Comparison of ENCODE assay signal across 30 cellular contexts in the genomic region with DNA sequence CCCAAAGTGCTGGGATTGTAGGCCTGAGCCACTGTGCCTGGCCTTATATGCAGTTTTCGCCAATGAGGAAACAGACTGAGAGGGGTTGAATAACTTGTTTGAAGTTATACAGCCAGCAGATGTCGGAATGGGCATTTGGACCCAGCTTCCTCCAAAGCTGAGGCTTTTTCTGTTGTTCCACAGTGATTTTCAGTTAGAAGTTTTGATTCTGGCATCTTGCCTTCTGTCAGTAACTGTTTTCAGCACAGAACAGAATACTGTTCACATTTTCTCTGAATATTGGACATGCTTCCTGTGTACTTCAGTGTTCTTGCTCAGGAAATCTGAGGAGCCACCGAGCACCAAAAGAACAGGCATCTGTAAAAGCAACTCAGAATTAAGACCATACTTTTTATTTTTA.
DNase-seq lines count a peak whose midpoint lies in the region; ATAC-seq and TF ChIP-seq lines count a peak whose summit lies in the region.
"Had no signal": no experiment of that assay in that cellular context is flagged by ENCODE, and none has a peak within 500 bp of the region (broad histone marks: within the 10 kb centered on the region; RNA-seq: fewer than 3 reads in every experiment).

No MANE protein-coding gene starts in this region.

- no peak for TF ChIP-seq EP300 in transverse colon (IDR thresholded peaks at IDR 0.05; ENCODE audit: low read depth)

- H3K9me2 ChIP-seq in hepatocyte (replicated peaks; ENCODE audit: insufficient read depth): no peaks in the 10 kb centered on the region

- in situ Hi-C loops in transverse colon (cut with MboI; ENCODE audit: low pct_ligation_motif_present in 1 of 4, low pct_unique_long_range_greater_than_20kb in 1 of 4, low sequenced_read_pairs in 3 of 4): no loop called here

- H3K36me3 ChIP-seq in hepatocyte (replicated peaks; ENCODE audit: insufficient read depth, low read depth): no peaks in the 10 kb centered on the region
- H3K36me3 ChIP-seq in transverse colon: no peaks in the 10 kb centered on the region
- no peaks in the 10 kb centered on the region for H3K36me3 ChIP-seq in osteoblast (ENCODE audit: insufficient read depth, low read length)
- H3K36me3 ChIP-seq: BE2C, upper lobe of left lung had no signal

- H4K20me1 ChIP-seq in hepatocyte (ENCODE audit: insufficient read depth, poor library complexity, severe bottlenecking): no peaks in the 10 kb centered on the region
- no peaks in the 10 kb centered on the region for H4K20me1 ChIP-seq in osteoblast (ENCODE audit: insufficient read depth, low read length)

- TF ChIP-seq POLR2A in transverse colon (IDR thresholded peaks at IDR 0.05): no peak

- H3K4me3 ChIP-seq in hepatocyte: no peak overlapping the region
- no peak overlapping the region for H3K4me3 ChIP-seq in transverse colon
- no peak overlapping the region for H3K4me3 ChIP-seq in osteoblast (ENCODE audit: insufficient read depth, low read length)
- H3K4me3 ChIP-seq: SK-N-MC, upper lobe of left lung had no signal

- H2AFZ ChIP-seq in hepatocyte: no peak overlapping the region
- H2AFZ ChIP-seq in osteoblast (ENCODE audit: low read length): no peak overlapping the region

- no peak for ATAC-seq in activated naive CD4-positive, alpha-beta T cell treated with anti-CD3 and anti-CD28 coated beads, Interleukin-2, amount 50 U/mL, for 72 hours
- no peak for ATAC-seq in HG02798 (IDR thresholded peaks at IDR 0.05; ENCODE audit: poor library complexity, unreplicated experiment)
- ATAC-seq: activated CD4-positive, CD25-positive, alpha-beta regulatory T cell treated with anti-CD3 and anti-CD28 coated beads, Interleukin-2, amount 50 U/mL, for 24 hours; esophagus mucosa; naive thymus-derived CD8-positive, alpha-beta T cell had no signal

- intact Hi-C loops in transverse colon (cut with DNase I; ENCODE audit: low total_unique reads): no loop called here

- DNase-seq in activated naive CD4-positive, alpha-beta T cell treated with anti-CD3 and anti-CD28 coated beads, Interleukin-2, amount 50 U/mL, for 72 hours (ENCODE audit: low spot score in 2 of 2): no peak
- DNase-seq in activated naive CD4-positive, alpha-beta T cell treated with Interleukin-2 at 50 U/mL for 16 hours: no peak
- DNase-seq in hepatocyte (ENCODE audit: low spot score) (no peak), transverse colon (no peak), putamen (ENCODE audit: low spot score) (no peak), osteoblast (ENCODE audit: insufficient read length, low spot score, missing footprints) (no peak)
- DNase-seq: activated CD8-positive, alpha-beta memory T cell treated with anti-CD3 and anti-CD28 coated beads for 24 hours; activated gamma-delta T cell treated with Interleukin-2 at 50 U/mL for 16 hours; activated T-cell treated with anti-CD3 and anti-CD28 coated beads for 4 hours; BE2C; DMS79; GDM1; head of caudate nucleus; IMR-90; kidney; naive thymus-derived CD8-positive, alpha-beta T cell; NCI-H1048; NCI-H1694; NCI-H510A; NK-92 treated with Interleukin-12 subunit alpha and Interleukin-12 subunit beta, amount 100 ng/mL, for 24 hours; nucleus accumbens; stimulated activated CD4-positive, alpha-beta T cell treated with anti-CD3 and anti-CD28 coated beads, Interleukin-4, amount 100 ng/mL, for 24 hours; upper lobe of left lung had no signal

- H3K27ac Mint-ChIP-seq in activated naive CD4-positive, alpha-beta T cell treated with anti-CD3 and anti-CD28 coated beads, Interleukin-2, amount 50 U/mL, for 72 hours: peak overlapping the region; percentile 65 to 96
- H3K27ac Mint-ChIP-seq: dendritic cell treated with granulocyte-macrophage colony-stimulating factor and Interleukin-4, amounts not matched to agents 40 ng/mL and 50 ng/mL, for 4 days had no signal

- H3K9me3 Mint-ChIP-seq in activated naive CD4-positive, alpha-beta T cell treated with anti-CD3 and anti-CD28 coated beads, Interleukin-2, amount 50 U/mL, for 72 hours: no peaks in the 10 kb centered on the region
- H3K9me3 Mint-ChIP-seq: central memory CD8-positive, alpha-beta T cell; dendritic cell treated with granulocyte-macrophage colony-stimulating factor and Interleukin-4, amounts not matched to agents 40 ng/mL and 50 ng/mL, for 4 days; naive thymus-derived CD8-positive, alpha-beta T cell had no signal

- TF ChIP-seq CTCF in VCaP (conservative IDR thresholded peaks at IDR 0.05): no peak
- no peak for TF ChIP-seq CTCF in hepatocyte (IDR thresholded peaks at IDR 0.05; ENCODE audit: poor library complexity)
- no peak for TF ChIP-seq CTCF in transverse colon (IDR thresholded peaks at IDR 0.05)
- TF ChIP-seq CTCF in osteoblast (IDR thresholded peaks at IDR 0.05; ENCODE audit: extremely low read depth, low read depth, low read length): no peak

- 89% methylated on average over 3 of the region's 3 CpGs for WGBS in hepatocyte (ENCODE audit: low lambda C conversion rate, missing lambda C conversion rate)
- WGBS in transverse colon (ENCODE audit: low coverage in 1 of 2), 2 donors: 49 to 76% methylated on average over 3 of the region's 3 CpGs

- H3K9me3 ChIP-seq in hepatocyte (ENCODE audit: low read depth) (no peaks in the 10 kb centered on the region), transverse colon (no peaks in the 10 kb centered on the region), osteoblast (ENCODE audit: low read depth, low read length) (no peaks in the 10 kb centered on the region)
- H3K9me3 ChIP-seq: BE2C had no signal

- H3K79me2 ChIP-seq in hepatocyte: no peaks in the 10 kb centered on the region
- H3K79me2 ChIP-seq in osteoblast (ENCODE audit: insufficient read depth, low read length): no peaks in the 10 kb centered on the region

- H3K4me1 ChIP-seq in hepatocyte (ENCODE audit: insufficient read depth): peaks cover 15% of the 10 kb centered on the region
- peaks cover 4 to 39% (median 31%) of the 10 kb centered on the region in 4 donors for H3K4me1 ChIP-seq in transverse colon
- no peaks in the 10 kb centered on the region for H3K4me1 ChIP-seq in osteoblast (ENCODE audit: insufficient read depth, low read length)
- H3K4me1 ChIP-seq: upper lobe of left lung had no signal

- H3K4me2 ChIP-seq in hepatocyte: no peak overlapping the region
- H3K4me2 ChIP-seq in osteoblast (ENCODE audit: insufficient read depth, low read length): no peak overlapping the region

- H3K27ac ChIP-seq in VCaP (peak overlapping the region; percentile 6; the same call in 1 of the 2 replicates), hepatocyte (peak overlapping the region; percentile 26), transverse colon (peak overlapping the region in 3 of 4 donors; percentile 59 to 74 (median 66)), osteoblast (ENCODE audit: low read depth, low read length) (no peak overlapping the region)
- H3K27ac ChIP-seq: SK-N-MC, upper lobe of left lung had no signal

- no peaks in the 10 kb centered on the region for H3K36me3 Mint-ChIP-seq in activated naive CD4-positive, alpha-beta T cell treated with anti-CD3 and anti-CD28 coated beads, Interleukin-2, amount 50 U/mL, for 72 hours

- no peaks in the 10 kb centered on the region for H3K27me3 ChIP-seq in hepatocyte
- H3K27me3 ChIP-seq in transverse colon: no peaks in the 10 kb centered on the region
- H3K27me3 ChIP-seq in osteoblast (ENCODE audit: insufficient read depth, low read length): no peaks in the 10 kb centered on the region
- H3K27me3 ChIP-seq: BE2C, upper lobe of left lung had no signal
